Comparison of ENCODE assay signal across 12 cellular contexts in the genomic region with DNA sequence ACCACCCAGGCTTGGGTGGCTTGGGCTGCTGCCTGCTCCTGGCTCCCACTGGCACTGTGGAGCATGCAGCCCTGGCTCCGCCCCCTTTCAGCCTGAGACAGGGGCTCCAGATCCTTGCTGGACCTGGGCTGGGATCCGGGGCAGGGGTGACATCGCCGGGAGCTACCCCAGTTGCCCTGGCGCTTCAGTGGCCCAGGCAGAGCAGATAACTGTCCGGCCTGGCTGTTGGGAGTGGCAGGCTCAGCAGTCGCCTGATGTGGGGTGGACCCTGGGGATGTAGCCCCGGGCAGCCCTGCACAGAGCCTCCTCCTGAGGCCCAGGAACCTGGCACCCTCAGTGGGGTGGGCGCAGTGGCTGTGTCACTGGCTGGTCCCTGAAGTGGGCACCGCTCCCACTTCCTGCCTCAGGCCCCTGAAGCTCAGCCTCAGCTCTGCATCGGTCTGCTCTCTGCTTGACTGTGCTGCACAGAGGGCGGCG. TPM values are rescaled to one million over a fixed set of nuclear protein-coding genes. Genes with fewer than 3 reads are reported as not detected.
A peak's percentile ranks its signal among the peaks of the same experiment; 100 is the strongest.
DNase-seq lines count a peak whose midpoint lies in the region; ATAC-seq and TF ChIP-seq lines count a peak whose summit lies in the region.
"Had no signal": no experiment of that assay in that cellular context is flagged by ENCODE, and none has a peak within 500 bp of the region (broad histone marks: within the 10 kb centered on the region; RNA-seq: fewer than 3 reads in every experiment).

No MANE protein-coding gene starts in this region.

- TF ChIP-seq CTCF in left ventricle myocardium inferior (IDR thresholded peaks at IDR 0.05; ENCODE audit: borderline replicate concordance), result no peak
- no peak for TF ChIP-seq CTCF in mammary epithelial cell (conservative IDR thresholded peaks at IDR 0.05 in 1 of 2, IDR thresholded peaks at IDR 0.05 in 1 of 2; ENCODE audit: extremely low read depth in 1 of 2, insufficient read depth in 1 of 2, low read depth in 1 of 2, low read length in 2 of 2)
- no peak for TF ChIP-seq CTCF in body of pancreas (IDR thresholded peaks at IDR 0.05)

- no peaks in the 10 kb centered on the region for H3K4me1 ChIP-seq in right cardiac atrium (ENCODE audit: control insufficient read depth, insufficient read depth, low read length)
- no peaks in the 10 kb centered on the region for H3K4me1 ChIP-seq in left ventricle myocardium inferior
- no peaks in the 10 kb centered on the region for H3K4me1 ChIP-seq in aorta (ENCODE audit: control insufficient read depth in 1 of 2, insufficient read depth in 2 of 2, low read length in 2 of 2)
- no peaks in the 10 kb centered on the region for H3K4me1 ChIP-seq in mammary epithelial cell (ENCODE audit: insufficient read depth, low read length)
- H3K4me1 ChIP-seq in body of pancreas, result no peaks in the 10 kb centered on the region

- H2AFZ ChIP-seq in mammary epithelial cell (ENCODE audit: low read depth, low read length), result no peak overlapping the region

- H3K27me3 ChIP-seq in right cardiac atrium (ENCODE audit: control insufficient read depth, insufficient read depth) (no peaks in the 10 kb centered on the region), left ventricle myocardium inferior (ENCODE audit: low read depth) (no peaks in the 10 kb centered on the region), aorta (ENCODE audit: control insufficient read depth in 1 of 2, insufficient read depth in 2 of 2, low read length in 1 of 2) (no peaks in the 10 kb centered on the region), mammary epithelial cell (ENCODE audit: insufficient read depth, low read length) (no peaks in the 10 kb centered on the region), body of pancreas (no peaks in the 10 kb centered on the region)
- H3K27me3 ChIP-seq: brain microvascular endothelial cell had no signal

- no peaks in the 10 kb centered on the region for H3K9me3 ChIP-seq in right cardiac atrium (ENCODE audit: control insufficient read depth, low read length)
- no peaks in the 10 kb centered on the region for H3K9me3 ChIP-seq in left ventricle myocardium inferior (replicated peaks)
- no peaks in the 10 kb centered on the region for H3K9me3 ChIP-seq in aorta (ENCODE audit: control insufficient read depth, low read length)
- no peaks in the 10 kb centered on the region for H3K9me3 ChIP-seq in mammary epithelial cell (replicated peaks; ENCODE audit: insufficient read depth, low read length)
- H3K9me3 ChIP-seq in body of pancreas, result no peaks in the 10 kb centered on the region
- H3K9me3 ChIP-seq: HAP-1 had no signal

- peak in 1 of 2 donors; percentile 31 for ATAC-seq in right cardiac atrium
- peak; percentile 33 for ATAC-seq in HG03066 (IDR thresholded peaks at IDR 0.05; ENCODE audit: low read depth, unreplicated experiment)
- peak; percentile 57 for ATAC-seq in aorta (ENCODE audit: low FRiP score)
- no peak for ATAC-seq in body of pancreas
- ATAC-seq: T-cell had no signal

- H3K27ac ChIP-seq in right cardiac atrium (ENCODE audit: low read length) (no peak overlapping the region), left ventricle myocardium inferior (replicated peaks) (no peak overlapping the region), aorta (ENCODE audit: low read depth in 1 of 2, low read length in 2 of 2) (no peak overlapping the region), mammary epithelial cell (ENCODE audit: insufficient read depth, low read depth, low read length) (no peak overlapping the region), body of pancreas (no peak overlapping the region)
- H3K27ac ChIP-seq: brain microvascular endothelial cell had no signal

- WGBS in right cardiac atrium, result 92% methylated on average over 13 of the region's 13 CpGs
- 91 to 92% methylated on average over 13 of the region's 13 CpGs for WGBS in aorta, 2 donors
- WGBS in mammary epithelial cell (ENCODE audit: low coverage, missing lambda C conversion rate), result 86% methylated on average over 12 of the region's 13 CpGs
- WGBS in body of pancreas, 2 donors, result 95 to 98% methylated on average over 4 to 11 of the region's 13 CpGs

- H3K4me2 ChIP-seq in mammary epithelial cell (ENCODE audit: insufficient read depth, low read depth, low read length), result no peak overlapping the region

- no peaks in the 10 kb centered on the region for H3K79me2 ChIP-seq in mammary epithelial cell (ENCODE audit: insufficient read depth, low read length)

- H3K36me3 ChIP-seq in left ventricle myocardium inferior, result no peaks in the 10 kb centered on the region
- H3K36me3 ChIP-seq in aorta (ENCODE audit: control insufficient read depth in 1 of 2, insufficient read depth in 2 of 2, low read length in 1 of 2), result no peaks in the 10 kb centered on the region
- no peaks in the 10 kb centered on the region for H3K36me3 ChIP-seq in mammary epithelial cell (ENCODE audit: insufficient read depth, low read length)
- no peaks in the 10 kb centered on the region for H3K36me3 ChIP-seq in body of pancreas (replicated peaks in 1 of 2; ENCODE audit: insufficient read depth in 1 of 2, low read depth in 2 of 2)
- H3K36me3 ChIP-seq: brain microvascular endothelial cell, HAP-1 had no signal

- intact Hi-C loops in right cardiac atrium (cut with DNase I), result no loop called here
- intact Hi-C loops in left ventricle myocardium inferior (cut with micrococcal nuclease), result no loop called here
- intact Hi-C loops in aorta (cut with DNase I), result no loop called here
- intact Hi-C loops in mammary epithelial cell (cut with micrococcal nuclease), result no loop called here
- intact Hi-C loops in body of pancreas (cut with DNase I), result no loop called here

- BruUV-seq in mammary epithelial cell (replicated peaks; lab: Mats Ljungman, UMichigan), result no TSS peak

- dilution Hi-C loops in mammary epithelial cell (cut with HindIII; ENCODE audit: low sequenced_read_pairs), result no loop called here

- H3K4me3 ChIP-seq in right cardiac atrium (ENCODE audit: low read length), result no peak overlapping the region
- H3K4me3 ChIP-seq in left ventricle myocardium inferior, result no peak overlapping the region
- no peak overlapping the region for H3K4me3 ChIP-seq in aorta (ENCODE audit: low read length in 2 of 2)
- no peak overlapping the region for H3K4me3 ChIP-seq in mammary epithelial cell (replicated peaks in 1 of 3; ENCODE audit: insufficient read depth in 1 of 3, low read depth in 2 of 3, low read length in 3 of 3)
- no peak overlapping the region for H3K4me3 ChIP-seq in body of pancreas
- H3K4me3 ChIP-seq: HAP-1 had no signal

- no peak overlapping the region for H3K9ac ChIP-seq in mammary epithelial cell (ENCODE audit: insufficient read depth, low read length)

- in situ Hi-C loops in mammary epithelial cell (cut with MboI; ENCODE audit: low sequenced_read_pairs in 2 of 2), result no loop called here

- no peaks in the 10 kb centered on the region for H4K20me1 ChIP-seq in mammary epithelial cell (ENCODE audit: insufficient read depth, low read length)

- DNase-seq in right cardiac atrium (peak in 2 of 3 donors; percentile 13 to 34), left ventricle myocardium inferior (no peak), ecto neural progenitor cell (ENCODE audit: low spot score) (peak; percentile 50), aorta (no peak), mammary epithelial cell (no peak), body of pancreas (no peak), NCI-H2107 (lab: John Stamatoyannopoulos, UW) (no peak)
- DNase-seq: activated CD8-positive, alpha-beta memory T cell treated with anti-CD3 and anti-CD28 coated beads, Interleukin-2, amount 50 U/mL, for 4 hours; brain microvascular endothelial cell; T-cell had no signal

- TF ChIP-seq POLR2A in body of pancreas (IDR thresholded peaks at IDR 0.05), result no peak

- CTCF ChIA-PET in mammary epithelial cell (lab: Charles Lee; ENCODE audit: low non-redundant PET), result no interaction called here

RNA-seq across cellular contexts. Expression of a gene that starts 57.9 kb away (rescaled TPM):
- total RNA-seq in right cardiac atrium, result 10 to 100 TPM; 12.0 to 16.9 (median 15.0) TPM
- polyA plus RNA-seq in right cardiac atrium, result 5.2 TPM
- 7.8 TPM for total RNA-seq in left ventricle myocardium inferior
- 10 to 100 TPM; 21.8 to 32.3 TPM for total RNA-seq in aorta
- 1 to 10 TPM; 3.4 to 7.4 TPM for polyA plus RNA-seq in aorta
- total RNA-seq in mammary epithelial cell, result 10 to 100 TPM; 14.4 to 22.0 TPM
- 12.7 TPM for polyA plus RNA-seq in mammary epithelial cell
- 63.8 TPM for polyA minus RNA-seq in mammary epithelial cell
- total RNA-seq in body of pancreas, result 10 to 100 TPM; 31.1 to 33.0 TPM

Comparison
In these comparisons a context has a peak if more than half of its experiments do, and no peak if none do; other contexts are left out.
1. DNase-seq: peak in right cardiac atrium (2 of 3) and ecto neural progenitor cell (single experiment); none in left ventricle myocardium inferior (single experiment), aorta (0 of 2), mammary epithelial cell (single experiment), body of pancreas (0 of 4) and NCI-H2107 (single experiment).